Comparison of ENCODE assay signal across 28 cellular contexts in the genomic region with DNA sequence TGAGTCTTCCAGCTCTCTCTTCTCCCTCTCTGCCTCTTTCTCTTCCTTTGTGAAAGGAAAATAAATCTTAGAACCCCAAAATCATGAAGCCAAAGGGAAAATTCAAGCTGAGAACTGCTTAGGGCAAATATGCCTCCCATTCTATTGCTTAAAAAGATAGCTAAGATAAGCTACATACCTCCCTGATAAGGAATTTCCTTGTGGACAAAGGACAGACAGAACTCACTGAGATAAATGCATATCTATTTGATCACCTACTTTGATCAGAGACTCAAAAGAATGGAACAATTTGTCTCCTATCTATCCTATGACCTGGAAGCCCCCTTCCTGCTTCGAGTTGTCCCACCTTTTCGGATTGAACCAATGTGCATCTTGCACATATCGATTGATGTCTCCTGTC.
"Had no signal": no experiment of that assay in that cellular context is flagged by ENCODE, and none has a peak within 500 bp of the region (broad histone marks: within the 10 kb centered on the region; RNA-seq: fewer than 3 reads in every experiment).

No MANE protein-coding gene starts in this region.

- H3K4me1 Mint-ChIP-seq: memory B cell, mesothelial cell of epicardium, naive B cell had no signal

- H3K9me3 ChIP-seq: colonic mucosa, esophagus squamous epithelium, gastrocnemius medialis, heart right ventricle, left lung, lower lobe of right lung, mucosa of descending colon had no signal

- H3K36me3 Mint-ChIP-seq: memory B cell, mesothelial cell of epicardium, naive B cell had no signal

- H3K27me3 ChIP-seq: colonic mucosa, esophagus squamous epithelium, gastrocnemius medialis, heart right ventricle, left lung had no signal

- H3K4me1 ChIP-seq: colonic mucosa, esophagus squamous epithelium, gastrocnemius medialis, left lung, lower lobe of right lung had no signal

- H3K27me3 Mint-ChIP-seq: dendritic cell treated with granulocyte-macrophage colony-stimulating factor and Interleukin-4, amounts not matched to agents 40 ng/mL and 50 ng/mL, for 4 days; memory B cell had no signal

- DNase-seq: colonic mucosa; cortex of kidney; effector CD8-positive, alpha-beta T cell; effector memory CD8-positive, alpha-beta T cell; endodermal cell; erythroblast; esophagus squamous epithelium; foreskin fibroblast; foreskin melanocyte; gastrocnemius medialis; glutamatergic neuron; head of caudate nucleus; heart right ventricle; hippocampal formation; left cardiac atrium; left lung; left ventricle myocardium superior; lower lobe of right lung; mucosa of descending colon; naive B cell had no signal

- H3K9me3 Mint-ChIP-seq: dendritic cell treated with granulocyte-macrophage colony-stimulating factor and Interleukin-4, amounts not matched to agents 40 ng/mL and 50 ng/mL, for 4 days; endodermal cell; memory B cell; mesothelial cell of epicardium had no signal

- FAIRE-seq: endometrium, islet of Langerhans, keratinocyte had no signal

- H3K27ac Mint-ChIP-seq: dendritic cell treated with granulocyte-macrophage colony-stimulating factor and Interleukin-4, amounts not matched to agents 40 ng/mL and 50 ng/mL, for 4 days; effector memory CD8-positive, alpha-beta T cell; endodermal cell; memory B cell; mesothelial cell of epicardium; naive B cell had no signal

- H3K4me3 Mint-ChIP-seq: dendritic cell treated with granulocyte-macrophage colony-stimulating factor and Interleukin-4, amounts not matched to agents 40 ng/mL and 50 ng/mL, for 4 days; effector memory CD8-positive, alpha-beta T cell; endodermal cell; memory B cell; mesothelial cell of epicardium; naive B cell had no signal

- H3K4me3 ChIP-seq: colonic mucosa, esophagus squamous epithelium, gastrocnemius medialis, heart right ventricle, left lung, lower lobe of right lung, mucosa of descending colon had no signal

- H3K36me3 ChIP-seq: colonic mucosa, esophagus squamous epithelium, gastrocnemius medialis, heart right ventricle, left lung, lower lobe of right lung had no signal

- ATAC-seq: effector memory CD8-positive, alpha-beta T cell; esophagus mucosa; gastrocnemius medialis; heart right ventricle; left cardiac atrium; left lung; left ventricle myocardium superior; lower lobe of right lung; mucosa of descending colon had no signal

- H3K27ac ChIP-seq: colonic mucosa, epithelial cell of prostate, esophagus squamous epithelium, gastrocnemius medialis, heart right ventricle, left lung, lower lobe of right lung had no signal
